25 cellular contexts compared by ENCODE assay signal in the genomic region with DNA sequence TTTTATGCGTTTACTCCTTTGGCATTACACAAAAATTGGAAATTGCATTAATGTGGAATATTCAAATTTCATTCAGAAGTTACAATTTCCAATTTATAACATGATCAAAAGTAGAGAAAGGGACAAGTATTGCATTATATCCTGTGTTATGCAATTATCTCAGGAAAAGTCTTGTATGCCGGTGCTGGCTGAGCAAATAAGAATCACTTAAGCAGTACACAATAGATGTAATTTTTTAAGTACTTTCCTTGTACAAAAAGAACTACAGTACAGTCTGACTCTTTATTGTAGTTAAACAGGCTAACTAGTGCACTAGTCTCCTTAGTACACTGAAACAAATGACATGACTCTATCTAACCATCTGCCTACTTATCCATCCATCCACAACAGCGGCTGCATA.
"Had no signal": no experiment of that assay in that cellular context is flagged by ENCODE, and none has a peak within 500 bp of the region (broad histone marks: within the 10 kb centered on the region; RNA-seq: fewer than 3 reads in every experiment).

No MANE protein-coding gene starts in this region.

- ATAC-seq: effector memory CD8-positive, alpha-beta T cell; esophagus mucosa; left lobe of liver; naive thymus-derived CD8-positive, alpha-beta T cell; T-cell had no signal

- H3K27me3 Mint-ChIP-seq: activated naive CD4-positive, alpha-beta T cell treated with anti-CD3 and anti-CD28 coated beads, Interleukin-2, amount 50 U/mL, for 24 hours; effector memory CD8-positive, alpha-beta T cell; naive thymus-derived CD8-positive, alpha-beta T cell; T-cell; type B pancreatic cell had no signal

- H3K9me3 ChIP-seq: ovary, prostate gland, testis had no signal

- H3K4me3 Mint-ChIP-seq: activated naive CD4-positive, alpha-beta T cell treated with anti-CD3 and anti-CD28 coated beads, Interleukin-2, amount 50 U/mL, for 24 hours; brain; effector memory CD8-positive, alpha-beta T cell; mesothelial cell of epicardium; naive thymus-derived CD8-positive, alpha-beta T cell; T-cell; T-helper 2 cell treated with Interferon-gamma antibody and Interleukin-4, amounts not matched to agents 5 μg/mL and 100 μg/mL, for 36 hours; type B pancreatic cell had no signal

- H3K9me3 Mint-ChIP-seq: activated naive CD4-positive, alpha-beta T cell treated with anti-CD3 and anti-CD28 coated beads, Interleukin-2, amount 50 U/mL, for 24 hours; effector memory CD8-positive, alpha-beta T cell; T-cell; T-helper 2 cell treated with Interferon-gamma antibody and Interleukin-4, amounts not matched to agents 5 μg/mL and 100 μg/mL, for 36 hours had no signal

- H3K27ac ChIP-seq: dorsolateral prefrontal cortex, ovary, prostate gland, testis, WERI-Rb-1 had no signal

- H3K4me1 Mint-ChIP-seq: activated naive CD4-positive, alpha-beta T cell treated with anti-CD3 and anti-CD28 coated beads, Interleukin-2, amount 50 U/mL, for 24 hours; mesothelial cell of epicardium; naive thymus-derived CD8-positive, alpha-beta T cell had no signal

- H3K36me3 Mint-ChIP-seq: activated naive CD4-positive, alpha-beta T cell treated with anti-CD3 and anti-CD28 coated beads, Interleukin-2, amount 50 U/mL, for 24 hours; brain; mesothelial cell of epicardium; T-cell; type B pancreatic cell had no signal

- H3K4me1 ChIP-seq: prostate gland, testis had no signal

- DNase-seq: activated CD4-positive, alpha-beta T cell treated with anti-CD3 and anti-CD28 coated beads, Interleukin-2, amount 50 U/mL, for 1 hour; activated CD4-positive, CD25-positive, alpha-beta regulatory T cell treated with anti-CD3 and anti-CD28 coated beads, Interleukin-2, amount 50 U/mL, for 72 hours; activated gamma-delta T cell treated with Interleukin-2 at 50 U/mL for 16 hours; activated T-cell treated with anti-CD3 and anti-CD28 coated beads, Interleukin-2, amount 50 U/mL, for 1 hour; aorta; caudate nucleus; effector memory CD8-positive, alpha-beta T cell; naive thymus-derived CD8-positive, alpha-beta T cell; ovary; stimulated activated CD4-positive, alpha-beta T cell treated with anti-CD3 and anti-CD28 coated beads, Interleukin-2, amount 100 ng/mL, for 48 hours; stimulated activated CD8-positive, alpha-beta memory T cell treated with anti-CD3 and anti-CD28 coated beads, Interleukin-4, amount 100 ng/mL, for 48 hours; stimulated activated naive CD4-positive, alpha-beta T cell; T-cell; testis; WERI-Rb-1 had no signal

- H3K27me3 ChIP-seq: dorsolateral prefrontal cortex, ovary, testis had no signal

- H3K27ac Mint-ChIP-seq: activated naive CD4-positive, alpha-beta T cell treated with anti-CD3 and anti-CD28 coated beads, Interleukin-2, amount 50 U/mL, for 24 hours; effector memory CD8-positive, alpha-beta T cell; mesothelial cell of epicardium; naive thymus-derived CD8-positive, alpha-beta T cell; T-cell; T-helper 2 cell treated with Interferon-gamma antibody and Interleukin-4, amounts not matched to agents 5 μg/mL and 100 μg/mL, for 36 hours; type B pancreatic cell had no signal

- H3K36me3 ChIP-seq: ovary, prostate gland, WERI-Rb-1 had no signal

- H3K4me3 ChIP-seq: dorsolateral prefrontal cortex, lung, ovary, prostate gland, testis had no signal
